Comparison of ENCODE assay signal across 7 cellular contexts in the genomic region with DNA sequence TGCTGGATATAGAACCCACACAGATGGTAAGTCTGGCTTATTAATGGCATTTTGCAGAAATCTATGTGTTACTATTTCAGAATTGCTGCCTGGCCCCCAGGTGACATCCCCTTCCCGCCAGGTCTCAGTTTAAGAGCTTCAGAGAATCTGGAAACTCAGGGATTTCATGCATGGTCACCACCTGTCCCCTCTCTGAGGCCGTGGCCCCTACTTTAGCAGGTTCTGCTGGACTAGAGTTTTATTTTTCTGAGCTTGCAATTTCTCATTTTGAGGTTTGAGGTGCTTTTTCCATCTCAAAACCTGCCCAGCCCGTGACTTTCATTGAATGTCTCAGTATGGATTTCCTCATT.
"Had no signal": no experiment of that assay in that cellular context is flagged by ENCODE, and none has a peak within 500 bp of the region (broad histone marks: within the 10 kb centered on the region; RNA-seq: fewer than 3 reads in every experiment).

No MANE protein-coding gene starts in this region.

- H3K4me3 Mint-ChIP-seq: HFFc6 had no signal

- ATAC-seq: HCT116, K562 had no signal

- H3K9me3 Mint-ChIP-seq: HFFc6 had no signal

- H3K27ac Mint-ChIP-seq: HFFc6 had no signal

- DNase-seq: GM23248, GOT3, H7, HFFc6, IMR-90 had no signal
